ENCODE assay signal across 1 cellular context in the genomic region with DNA sequence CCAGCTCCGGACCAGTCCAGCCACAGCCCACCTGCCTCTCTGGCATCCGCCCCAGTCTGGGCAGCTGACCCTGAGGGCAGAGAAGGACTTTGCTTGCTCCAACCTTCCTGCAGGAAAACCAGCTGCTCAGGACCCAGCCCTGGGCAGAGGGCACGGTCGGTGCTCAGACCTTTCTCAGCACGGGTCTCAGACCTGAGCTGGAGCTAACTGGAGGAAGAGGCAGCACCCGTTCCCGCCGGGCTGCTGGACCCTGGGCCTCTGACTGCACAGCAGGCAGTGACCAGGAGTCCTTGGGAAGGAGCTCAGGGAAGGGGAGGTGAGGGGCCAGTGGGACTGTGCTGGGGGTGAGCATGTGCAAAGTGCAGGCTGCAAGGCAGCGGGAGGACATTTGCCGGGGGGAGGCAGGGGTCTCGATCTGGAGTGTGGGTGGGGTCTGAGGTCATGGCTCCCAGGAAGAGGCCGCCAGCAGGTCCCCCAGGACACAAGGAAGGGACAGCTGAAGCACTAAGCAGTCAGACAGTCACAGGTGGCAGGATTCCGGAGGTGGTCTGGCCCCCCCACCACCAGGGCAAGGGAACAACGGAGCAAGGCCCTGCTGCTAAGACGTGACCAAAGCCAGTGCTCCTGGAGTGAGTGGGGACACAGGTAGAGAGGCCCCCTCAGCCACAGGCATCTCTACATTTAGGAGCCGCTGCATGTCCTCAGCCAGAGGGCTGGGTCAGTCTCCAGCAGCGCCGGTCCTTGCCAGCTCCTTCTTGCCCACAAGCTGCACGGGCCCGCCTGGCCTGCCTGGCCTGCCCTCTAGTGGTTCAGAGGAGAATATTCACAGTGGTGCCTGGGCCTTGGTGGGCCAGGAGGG.
TF ChIP-seq lines count a peak whose summit lies in the region.

No MANE protein-coding gene starts in this region.

TF ChIP-seq in K562, 482 proteins besides CTCF, POLR2A, EP300 and RAD21 (continued from another document and continues in another):
- TF ChIP-seq, protein P1, sequence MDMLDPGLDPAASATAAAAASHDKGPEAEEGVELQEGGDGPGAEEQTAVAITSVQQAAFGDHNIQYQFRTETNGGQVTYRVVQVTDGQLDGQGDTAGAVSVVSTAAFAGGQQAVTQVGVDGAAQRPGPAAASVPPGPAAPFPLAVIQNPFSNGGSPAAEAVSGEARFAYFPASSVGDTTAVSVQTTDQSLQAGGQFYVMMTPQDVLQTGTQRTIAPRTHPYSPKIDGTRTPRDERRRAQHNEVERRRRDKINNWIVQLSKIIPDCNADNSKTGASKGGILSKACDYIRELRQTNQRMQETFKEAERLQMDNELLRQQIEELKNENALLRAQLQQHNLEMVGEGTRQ (CRISPR knock-in tag; IDR thresholded peaks at IDR 0.05) = 0 out of 2 replicates have a peak, but pooled peaks have one; percentile 11
- TF ChIP-seq ELF4 (CRISPR knock-in tag; IDR thresholded peaks at IDR 0.05) (no peak), SMC3 (conservative IDR thresholded peaks at IDR 0.05; ENCODE audit: insufficient read depth, low read depth, low read length) (peak; percentile 68), CBFA2T2 (conservative IDR thresholded peaks at IDR 0.05) (no peak), NUFIP1 (IDR thresholded peaks at IDR 0.05; ENCODE audit: partially characterized antibody) (no peak), NCOA4 (IDR thresholded peaks at IDR 0.05; ENCODE audit: partially characterized antibody) (no peak), HNRNPUL1 (IDR thresholded peaks at IDR 0.05; ENCODE audit: low read length) (no peak), ADNP (tag; IDR thresholded peaks at IDR 0.05) (no peak), PHF20 (IDR thresholded peaks at IDR 0.05; ENCODE audit: partially characterized antibody) (no peak), TEAD2 (tag; IDR thresholded peaks at IDR 0.05) (no peak), MTA3 (IDR thresholded peaks at IDR 0.05; ENCODE audit: borderline replicate concordance) (no peak), ILF3 (IDR thresholded peaks at IDR 0.05; ENCODE audit: borderline replicate concordance) (no peak), NR3C1 (CRISPR knock-in tag; IDR thresholded peaks at IDR 0.05) (0 out of 2 replicates have a peak, but pooled peaks have one; percentile 19), CSDE1 (IDR thresholded peaks at IDR 0.05) (no peak), SRSF9 (IDR thresholded peaks at IDR 0.05; ENCODE audit: borderline replicate concordance, low read depth, low read length) (no peak), NFYB (IDR thresholded peaks at IDR 0.05; ENCODE audit: extremely low read depth, insufficient read length) (no peak), TARDBP (IDR thresholded peaks at IDR 0.05) (no peak), ZNF174 (CRISPR knock-in tag; IDR thresholded peaks at IDR 0.05) (no peak), KDM2B (CRISPR knock-in tag; IDR thresholded peaks at IDR 0.05) (no peak)
- TF ChIP-seq, protein P2, sequence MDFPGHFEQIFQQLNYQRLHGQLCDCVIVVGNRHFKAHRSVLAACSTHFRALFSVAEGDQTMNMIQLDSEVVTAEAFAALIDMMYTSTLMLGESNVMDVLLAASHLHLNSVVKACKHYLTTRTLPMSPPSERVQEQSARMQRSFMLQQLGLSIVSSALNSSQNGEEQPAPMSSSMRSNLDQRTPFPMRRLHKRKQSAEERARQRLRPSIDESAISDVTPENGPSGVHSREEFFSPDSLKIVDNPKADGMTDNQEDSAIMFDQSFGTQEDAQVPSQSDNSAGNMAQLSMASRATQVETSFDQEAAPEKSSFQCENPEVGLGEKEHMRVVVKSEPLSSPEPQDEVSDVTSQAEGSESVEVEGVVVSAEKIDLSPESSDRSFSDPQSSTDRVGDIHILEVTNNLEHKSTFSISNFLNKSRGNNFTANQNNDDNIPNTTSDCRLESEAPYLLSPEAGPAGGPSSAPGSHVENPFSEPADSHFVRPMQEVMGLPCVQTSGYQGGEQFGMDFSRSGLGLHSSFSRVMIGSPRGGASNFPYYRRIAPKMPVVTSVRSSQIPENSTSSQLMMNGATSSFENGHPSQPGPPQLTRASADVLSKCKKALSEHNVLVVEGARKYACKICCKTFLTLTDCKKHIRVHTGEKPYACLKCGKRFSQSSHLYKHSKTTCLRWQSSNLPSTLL (IDR thresholded peaks at IDR 0.05) = no peak
- TF ChIP-seq, protein P3, sequence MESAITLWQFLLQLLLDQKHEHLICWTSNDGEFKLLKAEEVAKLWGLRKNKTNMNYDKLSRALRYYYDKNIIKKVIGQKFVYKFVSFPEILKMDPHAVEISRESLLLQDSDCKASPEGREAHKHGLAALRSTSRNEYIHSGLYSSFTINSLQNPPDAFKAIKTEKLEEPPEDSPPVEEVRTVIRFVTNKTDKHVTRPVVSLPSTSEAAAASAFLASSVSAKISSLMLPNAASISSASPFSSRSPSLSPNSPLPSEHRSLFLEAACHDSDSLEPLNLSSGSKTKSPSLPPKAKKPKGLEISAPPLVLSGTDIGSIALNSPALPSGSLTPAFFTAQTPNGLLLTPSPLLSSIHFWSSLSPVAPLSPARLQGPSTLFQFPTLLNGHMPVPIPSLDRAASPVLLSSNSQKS (CRISPR knock-in tag; IDR thresholded peaks at IDR 0.05) = no peak
- TF ChIP-seq, protein P4, sequence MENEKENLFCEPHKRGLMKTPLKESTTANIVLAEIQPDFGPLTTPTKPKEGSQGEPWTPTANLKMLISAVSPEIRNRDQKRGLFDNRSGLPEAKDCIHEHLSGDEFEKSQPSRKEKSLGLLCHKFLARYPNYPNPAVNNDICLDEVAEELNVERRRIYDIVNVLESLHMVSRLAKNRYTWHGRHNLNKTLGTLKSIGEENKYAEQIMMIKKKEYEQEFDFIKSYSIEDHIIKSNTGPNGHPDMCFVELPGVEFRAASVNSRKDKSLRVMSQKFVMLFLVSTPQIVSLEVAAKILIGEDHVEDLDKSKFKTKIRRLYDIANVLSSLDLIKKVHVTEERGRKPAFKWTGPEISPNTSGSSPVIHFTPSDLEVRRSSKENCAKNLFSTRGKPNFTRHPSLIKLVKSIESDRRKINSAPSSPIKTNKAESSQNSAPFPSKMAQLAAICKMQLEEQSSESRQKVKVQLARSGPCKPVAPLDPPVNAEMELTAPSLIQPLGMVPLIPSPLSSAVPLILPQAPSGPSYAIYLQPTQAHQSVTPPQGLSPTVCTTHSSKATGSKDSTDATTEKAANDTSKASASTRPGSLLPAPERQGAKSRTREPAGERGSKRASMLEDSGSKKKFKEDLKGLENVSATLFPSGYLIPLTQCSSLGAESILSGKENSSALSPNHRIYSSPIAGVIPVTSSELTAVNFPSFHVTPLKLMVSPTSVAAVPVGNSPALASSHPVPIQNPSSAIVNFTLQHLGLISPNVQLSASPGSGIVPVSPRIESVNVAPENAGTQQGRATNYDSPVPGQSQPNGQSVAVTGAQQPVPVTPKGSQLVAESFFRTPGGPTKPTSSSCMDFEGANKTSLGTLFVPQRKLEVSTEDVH (IDR thresholded peaks at IDR 0.05; ENCODE audit: low read depth, partially characterized antibody) = no peak
- TF ChIP-seq, protein P5, sequence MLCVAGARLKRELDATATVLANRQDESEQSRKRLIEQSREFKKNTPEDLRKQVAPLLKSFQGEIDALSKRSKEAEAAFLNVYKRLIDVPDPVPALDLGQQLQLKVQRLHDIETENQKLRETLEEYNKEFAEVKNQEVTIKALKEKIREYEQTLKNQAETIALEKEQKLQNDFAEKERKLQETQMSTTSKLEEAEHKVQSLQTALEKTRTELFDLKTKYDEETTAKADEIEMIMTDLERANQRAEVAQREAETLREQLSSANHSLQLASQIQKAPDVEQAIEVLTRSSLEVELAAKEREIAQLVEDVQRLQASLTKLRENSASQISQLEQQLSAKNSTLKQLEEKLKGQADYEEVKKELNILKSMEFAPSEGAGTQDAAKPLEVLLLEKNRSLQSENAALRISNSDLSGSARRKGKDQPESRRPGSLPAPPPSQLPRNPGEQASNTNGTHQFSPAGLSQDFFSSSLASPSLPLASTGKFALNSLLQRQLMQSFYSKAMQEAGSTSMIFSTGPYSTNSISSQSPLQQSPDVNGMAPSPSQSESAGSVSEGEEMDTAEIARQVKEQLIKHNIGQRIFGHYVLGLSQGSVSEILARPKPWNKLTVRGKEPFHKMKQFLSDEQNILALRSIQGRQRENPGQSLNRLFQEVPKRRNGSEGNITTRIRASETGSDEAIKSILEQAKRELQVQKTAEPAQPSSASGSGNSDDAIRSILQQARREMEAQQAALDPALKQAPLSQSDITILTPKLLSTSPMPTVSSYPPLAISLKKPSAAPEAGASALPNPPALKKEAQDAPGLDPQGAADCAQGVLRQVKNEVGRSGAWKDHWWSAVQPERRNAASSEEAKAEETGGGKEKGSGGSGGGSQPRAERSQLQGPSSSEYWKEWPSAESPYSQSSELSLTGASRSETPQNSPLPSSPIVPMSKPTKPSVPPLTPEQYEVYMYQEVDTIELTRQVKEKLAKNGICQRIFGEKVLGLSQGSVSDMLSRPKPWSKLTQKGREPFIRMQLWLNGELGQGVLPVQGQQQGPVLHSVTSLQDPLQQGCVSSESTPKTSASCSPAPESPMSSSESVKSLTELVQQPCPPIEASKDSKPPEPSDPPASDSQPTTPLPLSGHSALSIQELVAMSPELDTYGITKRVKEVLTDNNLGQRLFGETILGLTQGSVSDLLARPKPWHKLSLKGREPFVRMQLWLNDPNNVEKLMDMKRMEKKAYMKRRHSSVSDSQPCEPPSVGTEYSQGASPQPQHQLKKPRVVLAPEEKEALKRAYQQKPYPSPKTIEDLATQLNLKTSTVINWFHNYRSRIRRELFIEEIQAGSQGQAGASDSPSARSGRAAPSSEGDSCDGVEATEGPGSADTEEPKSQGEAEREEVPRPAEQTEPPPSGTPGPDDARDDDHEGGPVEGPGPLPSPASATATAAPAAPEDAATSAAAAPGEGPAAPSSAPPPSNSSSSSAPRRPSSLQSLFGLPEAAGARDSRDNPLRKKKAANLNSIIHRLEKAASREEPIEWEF (CRISPR knock-in tag; IDR thresholded peaks at IDR 0.05) = no peak
- TF ChIP-seq, protein P6, sequence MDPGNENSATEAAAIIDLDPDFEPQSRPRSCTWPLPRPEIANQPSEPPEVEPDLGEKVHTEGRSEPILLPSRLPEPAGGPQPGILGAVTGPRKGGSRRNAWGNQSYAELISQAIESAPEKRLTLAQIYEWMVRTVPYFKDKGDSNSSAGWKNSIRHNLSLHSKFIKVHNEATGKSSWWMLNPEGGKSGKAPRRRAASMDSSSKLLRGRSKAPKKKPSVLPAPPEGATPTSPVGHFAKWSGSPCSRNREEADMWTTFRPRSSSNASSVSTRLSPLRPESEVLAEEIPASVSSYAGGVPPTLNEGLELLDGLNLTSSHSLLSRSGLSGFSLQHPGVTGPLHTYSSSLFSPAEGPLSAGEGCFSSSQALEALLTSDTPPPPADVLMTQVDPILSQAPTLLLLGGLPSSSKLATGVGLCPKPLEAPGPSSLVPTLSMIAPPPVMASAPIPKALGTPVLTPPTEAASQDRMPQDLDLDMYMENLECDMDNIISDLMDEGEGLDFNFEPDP (CRISPR knock-in tag; IDR thresholded peaks at IDR 0.05) = no peak
- TF ChIP-seq, protein P7, sequence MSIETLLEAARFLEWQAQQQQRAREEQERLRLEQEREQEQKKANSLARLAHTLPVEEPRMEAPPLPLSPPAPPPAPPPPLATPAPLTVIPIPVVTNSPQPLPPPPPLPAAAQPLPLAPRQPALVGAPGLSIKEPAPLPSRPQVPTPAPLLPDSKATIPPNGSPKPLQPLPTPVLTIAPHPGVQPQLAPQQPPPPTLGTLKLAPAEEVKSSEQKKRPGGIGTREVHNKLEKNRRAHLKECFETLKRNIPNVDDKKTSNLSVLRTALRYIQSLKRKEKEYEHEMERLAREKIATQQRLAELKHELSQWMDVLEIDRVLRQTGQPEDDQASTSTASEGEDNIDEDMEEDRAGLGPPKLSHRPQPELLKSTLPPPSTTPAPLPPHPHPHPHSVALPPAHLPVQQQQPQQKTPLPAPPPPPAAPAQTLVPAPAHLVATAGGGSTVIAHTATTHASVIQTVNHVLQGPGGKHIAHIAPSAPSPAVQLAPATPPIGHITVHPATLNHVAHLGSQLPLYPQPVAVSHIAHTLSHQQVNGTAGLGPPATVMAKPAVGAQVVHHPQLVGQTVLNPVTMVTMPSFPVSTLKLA (conservative IDR thresholded peaks at IDR 0.05) = no peak
- TF ChIP-seq, protein P8, sequence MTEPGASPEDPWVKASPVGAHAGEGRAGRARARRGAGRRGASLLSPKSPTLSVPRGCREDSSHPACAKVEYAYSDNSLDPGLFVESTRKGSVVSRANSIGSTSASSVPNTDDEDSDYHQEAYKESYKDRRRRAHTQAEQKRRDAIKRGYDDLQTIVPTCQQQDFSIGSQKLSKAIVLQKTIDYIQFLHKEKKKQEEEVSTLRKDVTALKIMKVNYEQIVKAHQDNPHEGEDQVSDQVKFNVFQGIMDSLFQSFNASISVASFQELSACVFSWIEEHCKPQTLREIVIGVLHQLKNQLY (CRISPR knock-in tag; conservative IDR thresholded peaks at IDR 0.05) = no peak
- TF ChIP-seq, protein P9, sequence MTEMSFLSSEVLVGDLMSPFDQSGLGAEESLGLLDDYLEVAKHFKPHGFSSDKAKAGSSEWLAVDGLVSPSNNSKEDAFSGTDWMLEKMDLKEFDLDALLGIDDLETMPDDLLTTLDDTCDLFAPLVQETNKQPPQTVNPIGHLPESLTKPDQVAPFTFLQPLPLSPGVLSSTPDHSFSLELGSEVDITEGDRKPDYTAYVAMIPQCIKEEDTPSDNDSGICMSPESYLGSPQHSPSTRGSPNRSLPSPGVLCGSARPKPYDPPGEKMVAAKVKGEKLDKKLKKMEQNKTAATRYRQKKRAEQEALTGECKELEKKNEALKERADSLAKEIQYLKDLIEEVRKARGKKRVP (CRISPR knock-in tag; IDR thresholded peaks at IDR 0.05) = no peak
- TF ChIP-seq, protein P10, sequence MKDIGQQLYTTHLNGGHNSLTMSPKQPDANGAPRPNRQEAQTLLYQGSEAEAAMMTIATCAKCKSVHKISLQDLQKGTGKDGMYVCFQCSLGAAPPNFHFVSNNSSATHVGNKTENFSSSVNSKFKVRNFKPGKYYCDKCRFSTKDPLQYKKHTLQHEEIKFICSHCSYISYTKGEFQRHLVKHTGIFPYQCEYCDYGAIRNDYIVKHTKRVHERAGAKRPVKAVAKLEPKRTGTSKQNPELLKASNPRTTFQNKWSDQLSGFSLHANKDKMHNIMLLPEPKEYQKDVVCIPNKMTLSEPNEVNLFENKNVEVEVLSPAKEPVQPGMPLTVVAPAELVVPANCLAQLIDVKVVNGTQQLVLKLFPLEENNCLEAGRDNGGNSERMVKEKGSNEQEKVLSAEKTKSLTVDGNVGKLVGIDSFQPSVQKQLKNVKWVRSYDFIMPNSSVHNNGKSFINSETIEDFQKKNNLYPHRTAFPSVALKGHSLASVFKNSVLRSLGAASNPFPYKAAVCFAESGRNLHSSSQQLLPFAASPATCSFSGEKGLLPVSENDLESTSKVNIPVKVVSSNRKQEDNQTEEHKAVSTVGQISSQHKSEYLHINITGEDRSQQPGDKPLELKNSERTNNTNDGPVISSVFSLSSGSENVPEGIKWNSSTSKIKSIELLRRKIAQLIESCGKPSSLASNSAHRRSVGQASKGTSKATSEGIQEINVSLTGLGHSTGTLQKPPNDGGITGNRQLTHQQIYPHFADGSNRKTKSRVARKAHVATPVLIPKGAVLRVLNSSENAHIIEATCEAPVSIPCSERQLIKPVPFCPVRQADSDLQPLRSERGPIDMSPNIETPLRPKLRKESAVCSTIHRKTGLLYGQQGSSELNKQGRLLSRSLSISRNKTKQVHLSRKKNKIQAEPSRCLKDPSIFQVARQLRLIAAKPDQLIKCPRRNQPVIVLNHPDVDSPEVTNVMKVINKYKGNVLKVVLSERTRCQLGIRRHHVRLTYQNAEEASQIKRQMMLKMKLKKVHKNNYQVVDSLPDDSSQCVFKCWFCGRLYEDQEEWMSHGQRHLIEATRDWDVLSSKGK (CRISPR knock-in tag; IDR thresholded peaks at IDR 0.05) = no peak
